In the genomic region with DNA sequence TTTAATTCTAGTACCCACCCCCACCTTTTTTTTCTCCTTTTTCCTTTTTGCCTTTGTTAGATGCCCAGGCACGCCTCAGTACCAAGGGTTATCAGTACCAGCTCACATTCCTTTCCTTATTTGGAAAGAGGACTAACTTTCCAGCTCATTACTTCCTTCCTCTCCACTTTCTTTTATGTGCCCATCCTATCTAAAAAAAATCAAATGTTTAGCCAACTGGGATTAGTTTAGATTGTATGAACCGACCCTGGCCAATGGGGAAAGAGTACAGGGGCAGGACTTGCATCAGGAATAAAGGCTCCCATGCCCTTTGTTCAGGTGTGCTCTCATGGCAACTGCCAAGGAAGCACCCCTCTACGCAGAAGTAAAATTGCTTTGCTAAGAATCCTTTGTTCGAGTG, we compare ENCODE assay signal across 10 cellular contexts. TPM values are rescaled to one million over a fixed set of nuclear protein-coding genes. Genes with fewer than 3 reads are reported as not detected.
DNase-seq lines count a peak whose midpoint lies in the region; ATAC-seq, FAIRE-seq and TF ChIP-seq lines count a peak whose summit lies in the region.
"Not testable (repeated sequence)": the region's sequence is repeated elsewhere in the genome, so short reads cannot be mapped to it uniquely, and the experiment has no call there.
"Had no signal": no experiment of that assay in that cellular context is flagged by ENCODE, and none has a peak within 500 bp of the region (broad histone marks: within the 10 kb centered on the region; RNA-seq: fewer than 3 reads in every experiment).

No MANE protein-coding gene starts in this region.

- not testable (repeated sequence) for BruUV-seq in HepG2 (replicated peaks; lab: Mats Ljungman, UMichigan)

- H3K27ac Mint-ChIP-seq in type B pancreatic cell, result peak overlapping the region; percentile 93

- H3K27me3 ChIP-seq in bronchial epithelial cell (ENCODE audit: control insufficient read depth, insufficient read depth, low read length); esophagus (ENCODE audit: control insufficient read depth in 1 of 2, insufficient read depth in 2 of 2, low read length in 2 of 2); HepG2 (ENCODE audit: control insufficient read depth in 1 of 2, insufficient read depth in 2 of 2, low read length in 2 of 2); pancreas: not testable (repeated sequence)

- ATAC-seq in HepG2, result not testable (repeated sequence)
- peak in 3 of 4 donors; percentile 8 to 49 (median 41) for ATAC-seq in pancreas

- H3K36me3 ChIP-seq in bronchial epithelial cell (ENCODE audit: control insufficient read depth, insufficient read depth, low read length); esophagus (ENCODE audit: control insufficient read depth in 2 of 2, insufficient read depth in 2 of 2, low read length in 1 of 2); HepG2 (replicated peaks in 1 of 2; ENCODE audit: control insufficient read depth in 1 of 2, insufficient read depth in 2 of 2, low read length in 2 of 2); pancreas: not testable (repeated sequence)

- not testable (repeated sequence) for TF ChIP-seq EP300 in HepG2 (IDR thresholded peaks at IDR 0.05; ENCODE audit: low read depth in 2 of 2, low read length in 2 of 2); HepG2 (CRISPR knock-in tag; IDR thresholded peaks at IDR 0.05; ENCODE audit: borderline replicate concordance)

- H3K27ac ChIP-seq in esophagus (ENCODE audit: low read depth in 2 of 2, low read length in 1 of 2), result peak overlapping the region; percentile 48 to 71
- not testable (repeated sequence) for H3K27ac ChIP-seq in HepG2 (ENCODE audit: extremely low read length, insufficient read depth, low read length)
- H3K27ac ChIP-seq in pancreas, result peak overlapping the region in 3 of 4 donors; percentile 52 to 71 (median 58)

- in situ Hi-C loops in HepG2 (cut with HindIII; ENCODE audit: extremely low pct_ligation_motif_present, low pct_unique_long_range_greater_than_20kb), result not testable (repeated sequence)

- intact Hi-C loops in HepG2 (cut with micrococcal nuclease; ENCODE audit: unreplicated experiment); pancreas (cut with DNase I): not testable (repeated sequence)

- CTCF ChIA-PET in HepG2 (lab: Yijun Ruan, JAX; ENCODE audit: low intra/inter-chr PET ratio, low total read pairs), result not testable (repeated sequence)

- POLR2A ChIA-PET in HepG2 (lab: Yijun Ruan, JAX), result not testable (repeated sequence)

- not testable (repeated sequence) for H3K9me3 ChIP-seq in esophagus (ENCODE audit: control insufficient read depth in 2 of 2, insufficient read depth in 1 of 2, low read depth in 1 of 2, low read length in 1 of 2); HepG2 (ENCODE audit: low read length); pancreas

- TF ChIP-seq POLR2A in HepG2 (IDR thresholded peaks at IDR 0.05; ENCODE audit: insufficient read depth in 1 of 2, low read depth in 2 of 2, low read length in 2 of 2), result not testable (repeated sequence)

- DNase-seq in DMS53 (lab: John Stamatoyannopoulos, UW), result peak; percentile 39
- DNase-seq in NCI-H226, result peak; percentile 40
- peak; percentile 76 for DNase-seq in bronchial epithelial cell (ENCODE audit: low read depth)
- not testable (repeated sequence) for DNase-seq in HepG2 (ENCODE audit: low spot score); pancreas; type B pancreatic cell (ENCODE audit: extremely low spot score, unreplicated experiment)

- H3K79me2 ChIP-seq in HepG2 (ENCODE audit: insufficient read depth, low read length), result not testable (repeated sequence)

- H3K27me3 Mint-ChIP-seq in type B pancreatic cell, result not testable (repeated sequence)

- not testable (repeated sequence) for H3K4me2 ChIP-seq in HepG2 (ENCODE audit: low read depth, low read length)

- TF ChIP-seq RAD21 in HepG2 (CRISPR knock-in tag; IDR thresholded peaks at IDR 0.05), result not testable (repeated sequence)

- H3K4me1 ChIP-seq in esophagus (ENCODE audit: control insufficient read depth in 2 of 2, insufficient read depth in 2 of 2, low read length in 1 of 2) (peaks cover 2 to 16% of the 10 kb centered on the region in 2 donors), pancreas (peaks cover 7 to 15% (median 10%) of the 10 kb centered on the region in 3 donors)
- not testable (repeated sequence) for H3K4me1 ChIP-seq in HepG2 (ENCODE audit: insufficient read depth, low read length)

- not testable (repeated sequence) for H3K36me3 Mint-ChIP-seq in type B pancreatic cell

- H4K20me1 ChIP-seq in HepG2 (ENCODE audit: insufficient read depth, low read length), result not testable (repeated sequence)

- not testable (repeated sequence) for H3K9ac ChIP-seq in HepG2 (ENCODE audit: insufficient read depth, low read depth, low read length)

- FAIRE-seq in bronchial epithelial cell (lab: Jason Lieb, UNC); HepG2 (lab: Jason Lieb, UNC); pancreas (lab: Jason Lieb, UNC): not testable (repeated sequence)

- peaks cover 30% of the 10 kb centered on the region for H3K4me1 Mint-ChIP-seq in type B pancreatic cell (ENCODE audit: unreplicated experiment)

- H2AFZ ChIP-seq in HepG2 (ENCODE audit: low read length), result not testable (repeated sequence)

- peaks cover 11% of the 10 kb centered on the region for H3K9me3 Mint-ChIP-seq in type B pancreatic cell

- not testable (repeated sequence) for TF ChIP-seq CTCF in bronchial epithelial cell (IDR thresholded peaks at IDR 0.05; ENCODE audit: insufficient read depth, low read length, severe bottlenecking); HepG2 (CRISPR knock-in tag; IDR thresholded peaks at IDR 0.05); pancreas (IDR thresholded peaks at IDR 0.05); type B pancreatic cell (conservative IDR thresholded peaks at IDR 0.05)

- WGBS in esophagus, 2 donors, result 34 to 36% methylated on average over 4 of the region's 4 CpGs
- 42% methylated on average over 4 of the region's 4 CpGs for WGBS in HepG2 (ENCODE audit: low lambda C conversion rate)
- WGBS in pancreas, 2 donors, result 33 to 44% methylated on average over 4 of the region's 4 CpGs

- not testable (repeated sequence) for H3K4me3 ChIP-seq in bronchial epithelial cell (ENCODE audit: low read depth, low read length); esophagus (ENCODE audit: low read depth in 1 of 2, low read length in 2 of 2); HepG2 (replicated peaks in 1 of 3; ENCODE audit: insufficient read depth in 1 of 3, low read depth in 2 of 3, low read length in 3 of 3); pancreas

- peak overlapping the region; percentile 2 for H3K4me3 Mint-ChIP-seq in type B pancreatic cell

RNA-seq across cellular contexts. Expression of gene EFCAB14, which starts 35.8 kb away (rescaled TPM):
- 32.4 and 38.3 TPM in 2 replicates for total RNA-seq in bronchial epithelial cell
- polyA plus RNA-seq in esophagus, result 10 to 100 TPM; 19.3 to 27.8 TPM
- 17.4 and 17.9 TPM in 2 replicates for total RNA-seq in HepG2 (2016; rRNA removed; fragmentation: Illumina TruSeq; extraction: Trizol)
- total RNA-seq in HepG2 (2016; cell fraction: cytosol; rRNA removed; fragmentation: Illumina TruSeq; extraction: Trizol; ENCODE audit: low read depth), result 11.0 and 11.7 TPM in 2 replicates
- total RNA-seq in HepG2 (2016; cell fraction: insoluble cytoplasmic fraction; rRNA removed; fragmentation: Illumina TruSeq; extraction: Trizol), result 16.1 and 18.3 TPM in 2 replicates
- total RNA-seq in HepG2 (2016; cell fraction: membrane; rRNA removed; fragmentation: Illumina TruSeq; extraction: Trizol), result 25.4 and 27.5 TPM in 2 replicates
- 20.5 and 25.5 TPM in 2 replicates for total RNA-seq in HepG2 (2016; cell fraction: nucleus; rRNA removed; fragmentation: Illumina TruSeq; extraction: Trizol)
- polyA plus RNA-seq in HepG2 (2011; rRNA removed), result 12.4 and 13.4 TPM in 2 replicates
- polyA plus RNA-seq in HepG2 (2011; cell fraction: cytosol; rRNA removed), result 7.2 and 10.6 TPM in 2 replicates
- 11.6 and 14.9 TPM in 2 replicates for polyA plus RNA-seq in HepG2 (2011; cell fraction: nucleus; rRNA removed)
- polyA plus RNA-seq in HepG2 (2012), result 11.5 and 11.8 TPM in 2 replicates
- polyA plus RNA-seq in HepG2 (2016; cell fraction: cytosol; fragmentation: Illumina TruSeq; extraction: Trizol; ENCODE audit: low read depth), result 6.7 and 7.2 TPM in 2 replicates
- polyA plus RNA-seq in HepG2 (2016; cell fraction: insoluble cytoplasmic fraction; fragmentation: Illumina TruSeq; extraction: Trizol; ENCODE audit: low read depth), result 18.6 and 19.8 TPM in 2 replicates
- 17.5 and 20.0 TPM in 2 replicates for polyA plus RNA-seq in HepG2 (2016; cell fraction: membrane; fragmentation: Illumina TruSeq; extraction: Trizol; ENCODE audit: low read depth)
- 25.2 and 29.8 TPM in 2 replicates for polyA plus RNA-seq in HepG2 (2016; cell fraction: nucleus; fragmentation: Illumina TruSeq; extraction: Trizol; ENCODE audit: insufficient read depth, low read depth)
- polyA minus RNA-seq in HepG2 (2011; rRNA and poly(A)+ RNA removed; ENCODE audit: low replicate concordance), result 12.3 and 40.5 TPM in 2 replicates
- 13.4 and 18.1 TPM in 2 replicates for polyA minus RNA-seq in HepG2 (2011; cell fraction: cytosol; rRNA and poly(A)+ RNA removed)
- polyA minus RNA-seq in HepG2 (2011; cell fraction: nucleus; rRNA and poly(A)+ RNA removed), result 22.0 and 31.1 TPM in 2 replicates
- total RNA-seq in pancreas, result 10 to 100 TPM; 24.9 to 55.2 (median 31.9) TPM
- 10 to 100 TPM in 1 of 2 donors, 1 to 10 TPM in 1; 8.4 to 19.8 TPM for polyA plus RNA-seq in pancreas
- 64.6 and 101 TPM in 2 replicates for total RNA-seq in type B pancreatic cell (ENCODE audit: low replicate concordance)

RNA-seq across cellular contexts. Expression of gene CYP4B1, which starts 44.1 kb away (rescaled TPM):
- total RNA-seq in bronchial epithelial cell, result 3.6 TPM in 1 of 2 replicates, not detected in the other
- 10 to 100 TPM; 40.4 to 64.5 TPM for polyA plus RNA-seq in esophagus
- total RNA-seq in HepG2 (2016; rRNA removed; fragmentation: Illumina TruSeq; extraction: Trizol), result not detected in 2 replicates
- not detected in 2 replicates for total RNA-seq in HepG2 (2016; cell fraction: cytosol; rRNA removed; fragmentation: Illumina TruSeq; extraction: Trizol; ENCODE audit: low read depth)
- 0.06 TPM in 1 of 2 replicates, not detected in the other for total RNA-seq in HepG2 (2016; cell fraction: insoluble cytoplasmic fraction; rRNA removed; fragmentation: Illumina TruSeq; extraction: Trizol)
- not detected in 2 replicates for total RNA-seq in HepG2 (2016; cell fraction: membrane; rRNA removed; fragmentation: Illumina TruSeq; extraction: Trizol)
- not detected in 2 replicates for total RNA-seq in HepG2 (2016; cell fraction: nucleus; rRNA removed; fragmentation: Illumina TruSeq; extraction: Trizol)
- 0.03 and 0.10 TPM in 2 replicates for polyA plus RNA-seq in HepG2 (2011; rRNA removed)
- polyA plus RNA-seq in HepG2 (2011; cell fraction: cytosol; rRNA removed), result not detected in 2 replicates
- not detected in 2 replicates for polyA plus RNA-seq in HepG2 (2011; cell fraction: nucleus; rRNA removed)
- polyA plus RNA-seq in HepG2 (2012), result not detected in 2 replicates
- not detected in 2 replicates for polyA plus RNA-seq in HepG2 (2016; cell fraction: cytosol; fragmentation: Illumina TruSeq; extraction: Trizol; ENCODE audit: low read depth)
- not detected in 2 replicates for polyA plus RNA-seq in HepG2 (2016; cell fraction: insoluble cytoplasmic fraction; fragmentation: Illumina TruSeq; extraction: Trizol; ENCODE audit: low read depth)
- not detected in 2 replicates for polyA plus RNA-seq in HepG2 (2016; cell fraction: membrane; fragmentation: Illumina TruSeq; extraction: Trizol; ENCODE audit: low read depth)
- not detected in 2 replicates for polyA plus RNA-seq in HepG2 (2016; cell fraction: nucleus; fragmentation: Illumina TruSeq; extraction: Trizol; ENCODE audit: insufficient read depth, low read depth)
- polyA minus RNA-seq in HepG2 (2011; rRNA and poly(A)+ RNA removed; ENCODE audit: low replicate concordance), result not detected in 2 replicates
- polyA minus RNA-seq in HepG2 (2011; cell fraction: cytosol; rRNA and poly(A)+ RNA removed), result not detected in 2 replicates
- not detected in 2 replicates for polyA minus RNA-seq in HepG2 (2011; cell fraction: nucleus; rRNA and poly(A)+ RNA removed)
- total RNA-seq in pancreas, result 1 to 10 TPM in 3 of 6 donors, under 1 TPM in 2, not detected in 1; 0.25 to 5.8 (median 1.0) TPM
- 1 to 10 TPM; 2.3 to 3.0 TPM for polyA plus RNA-seq in pancreas
- total RNA-seq in type B pancreatic cell (ENCODE audit: low replicate concordance), result 25.7 and 28.9 TPM in 2 replicates
- total RNA-seq: Daoy, PC-3, SJCRH30 had no signal
